In the genomic region with DNA sequence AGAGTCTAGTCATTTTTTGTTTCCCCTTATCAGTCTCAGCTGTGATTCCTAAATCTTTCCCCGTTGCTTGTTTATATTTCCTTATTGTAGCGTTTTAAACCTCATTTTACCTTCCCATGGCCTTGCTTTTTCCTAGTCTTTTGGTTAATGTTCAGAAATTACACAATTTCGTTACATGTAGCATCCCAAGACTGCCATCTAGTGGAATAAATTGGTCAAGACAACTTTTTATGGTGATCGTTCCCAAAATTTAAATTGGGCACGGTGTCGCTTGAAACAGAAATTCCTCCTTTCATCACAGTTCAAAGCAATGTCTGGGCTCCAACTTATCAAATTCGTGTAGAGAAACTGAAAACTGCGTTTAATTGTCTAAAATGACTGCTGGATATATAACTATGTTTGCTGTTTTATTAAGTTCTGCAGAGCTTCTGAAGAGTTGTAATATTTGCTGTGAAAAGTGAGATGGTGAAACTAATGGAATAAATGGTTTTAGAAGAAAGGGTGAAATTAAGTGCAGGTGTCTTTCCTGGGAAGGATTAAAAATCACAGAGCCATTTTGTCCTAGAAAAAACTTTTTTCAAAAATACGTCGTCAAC, we compare ENCODE assay signal across 8 cellular contexts.
A peak's percentile ranks its signal among the peaks of the same experiment; 100 is the strongest.
DNase-seq lines count a peak whose midpoint lies in the region; ATAC-seq, FAIRE-seq and TF ChIP-seq lines count a peak whose summit lies in the region.

No MANE protein-coding gene starts in this region.

- H3K27me3 Mint-ChIP-seq in activated CD8-positive, alpha-beta memory T cell treated with anti-CD3 and anti-CD28 coated beads, Interleukin-2, amount 10 ng/mL, durations not matched to agents 7 days and 5 days = peaks cover 32% of the 10 kb centered on the region

- BruUV-seq in A673 (replicated peaks; lab: Mats Ljungman, UMichigan) = no TSS peak
- BruUV-seq in Panc1 (replicated peaks; lab: Mats Ljungman, UMichigan) = no TSS peak
- no TSS peak for BruUV-seq in endothelial cell of umbilical vein (replicated peaks; lab: Mats Ljungman, UMichigan)

- peaks cover 3% of the 10 kb centered on the region for H3K4me1 Mint-ChIP-seq in activated CD8-positive, alpha-beta memory T cell treated with anti-CD3 and anti-CD28 coated beads, Interleukin-2, amount 10 ng/mL, durations not matched to agents 7 days and 5 days

- H3K36me3 Mint-ChIP-seq in activated CD8-positive, alpha-beta memory T cell treated with anti-CD3 and anti-CD28 coated beads, Interleukin-2, amount 10 ng/mL, durations not matched to agents 7 days and 5 days = no peaks in the 10 kb centered on the region

- no peak for TF ChIP-seq POLR2A in endothelial cell of umbilical vein (IDR thresholded peaks at IDR 0.05; ENCODE audit: low read depth, low read length)

- H3K27ac ChIP-seq in A673 (ENCODE audit: low read depth, low read length, poor library complexity, severe bottlenecking) (no peak overlapping the region), Panc1 (ENCODE audit: low read length) (no peak overlapping the region), endothelial cell of umbilical vein (ENCODE audit: insufficient read depth, low read depth, low read length) (no peak overlapping the region), osteoblast (ENCODE audit: low read depth, low read length) (no peak overlapping the region)

- no peaks in the 10 kb centered on the region for H3K27me3 ChIP-seq in A673 (replicated peaks; ENCODE audit: insufficient read depth, low read depth, low read length, poor library complexity)
- H3K27me3 ChIP-seq in Panc1 (ENCODE audit: control insufficient read depth, insufficient read depth, low read length) = peaks cover 4% of the 10 kb centered on the region; the same call in 1 of the 2 replicates
- H3K27me3 ChIP-seq in endothelial cell of umbilical vein (ENCODE audit: control insufficient read depth in 2 of 2, insufficient read depth in 2 of 2, low read length in 2 of 2) = peaks cover 0 to 2% of the 10 kb centered on the region in 2 experiments
- H3K27me3 ChIP-seq in osteoblast (ENCODE audit: insufficient read depth, low read length) = no peaks in the 10 kb centered on the region

- no peaks in the 10 kb centered on the region for H4K20me1 ChIP-seq in endothelial cell of umbilical vein (replicated peaks; ENCODE audit: control insufficient read depth, extremely low read depth, insufficient read depth, low read length)
- H4K20me1 ChIP-seq in osteoblast (ENCODE audit: insufficient read depth, low read length) = no peaks in the 10 kb centered on the region

- in situ Hi-C loops in Panc1 (cut with HindIII; ENCODE audit: low pct_unique_long_range_greater_than_20kb, low sequenced_read_pairs) = no loop called here

- H3K9me1 ChIP-seq in endothelial cell of umbilical vein (replicated peaks; ENCODE audit: control insufficient read depth, extremely low read depth, insufficient read depth, low read length) = no peaks in the 10 kb centered on the region

- peak; percentile 83 for FAIRE-seq in endothelial cell of umbilical vein (lab: Jason Lieb, UNC)

- dilution Hi-C loops in endothelial cell of umbilical vein (cut with MboI; ENCODE audit: extremely low pct_ligation_motif_present, low sequenced_read_pairs) = no loop called here

- no peak overlapping the region for H3K27ac Mint-ChIP-seq in activated CD8-positive, alpha-beta memory T cell treated with anti-CD3 and anti-CD28 coated beads, Interleukin-2, amount 10 ng/mL, durations not matched to agents 7 days and 5 days

- peak overlapping the region; percentile 35 for H3K4me2 ChIP-seq in endothelial cell of umbilical vein (ENCODE audit: insufficient read depth, low read length)
- H3K4me2 ChIP-seq in osteoblast (ENCODE audit: insufficient read depth, low read length) = peak overlapping the region; percentile 53

- no peaks in the 10 kb centered on the region for H3K4me1 ChIP-seq in A673 (ENCODE audit: insufficient read depth, low read length, poor library complexity, severe bottlenecking)
- H3K4me1 ChIP-seq in Panc1 (ENCODE audit: control insufficient read depth, insufficient read depth, low read length) = peaks cover 6% of the 10 kb centered on the region; the same call in 1 of the 2 replicates
- H3K4me1 ChIP-seq in endothelial cell of umbilical vein (ENCODE audit: control insufficient read depth, extremely low read depth, insufficient read depth, low read length) = no peaks in the 10 kb centered on the region
- no peaks in the 10 kb centered on the region for H3K4me1 ChIP-seq in osteoblast (ENCODE audit: insufficient read depth, low read length)

- TF ChIP-seq CTCF in A673 (conservative IDR thresholded peaks at IDR 0.05; ENCODE audit: low read depth, low read length) (peak; percentile 76), Panc1 (IDR thresholded peaks at IDR 0.05) (peak; percentile 84), endothelial cell of umbilical vein (IDR thresholded peaks at IDR 0.05; ENCODE audit: extremely low read depth in 1 of 2, insufficient read depth in 1 of 2, low read depth in 1 of 2, low read length in 2 of 2) (peak; percentile 45 to 50), osteoblast (IDR thresholded peaks at IDR 0.05; ENCODE audit: extremely low read depth, low read depth, low read length) (peak; percentile 75)

- intact Hi-C loops in A673 (cut with micrococcal nuclease; ENCODE audit: unreplicated experiment) (loop anchor here (5.0 to 10.0 kb wide), 7 partner anchors 132 to 929 kb away; no protein-coding TSS in a partner anchor), Panc1 (cut with micrococcal nuclease; ENCODE audit: unreplicated experiment) (loop anchor here (5.0 to 10.0 kb wide), 5 partner anchors 132 to 929 kb away; a partner anchor contains a TSS), endothelial cell of umbilical vein (cut with micrococcal nuclease) (loop anchor here (5.0 kb wide), 4 partner anchors 132 to 1322 kb away; no protein-coding TSS in a partner anchor)

- POLR2A ChIA-PET in A673 (lab: Charles Lee; ENCODE audit: low non-redundant PET) (no interaction called here), Panc1 (lab: Charles Lee) (no interaction called here), endothelial cell of umbilical vein (lab: Charles Lee) (no interaction called here)

- H3K4me3 Mint-ChIP-seq in activated CD8-positive, alpha-beta memory T cell treated with anti-CD3 and anti-CD28 coated beads, Interleukin-2, amount 10 ng/mL, durations not matched to agents 7 days and 5 days = no peak overlapping the region

- no peaks in the 10 kb centered on the region for H3K79me2 ChIP-seq in endothelial cell of umbilical vein (ENCODE audit: control insufficient read depth, insufficient read depth, low read length)
- H3K79me2 ChIP-seq in osteoblast (ENCODE audit: insufficient read depth, low read length) = no peaks in the 10 kb centered on the region

- DNase-seq in A673 (ENCODE audit: low spot score) (peak; percentile 68), GM03348 (ENCODE audit: low spot score) (peak; percentile 37), Panc1 (ENCODE audit: low read depth, low spot score) (peak; percentile 46), endothelial cell of umbilical vein (ENCODE audit: low read depth, low spot score) (peak; percentile 60), osteoblast (ENCODE audit: insufficient read length, low spot score, missing footprints) (no peak)
- DNase-seq in Jurkat, Clone E6-1 (ENCODE audit: low read depth, low spot score) = peak; percentile 30
- DNase-seq in activated CD8-positive, alpha-beta memory T cell treated with anti-CD3 and anti-CD28 coated beads, Interleukin-2, amount 10 ng/mL, durations not matched to agents 7 days and 5 days = no peak

- peak overlapping the region; percentile 61 for H2AFZ ChIP-seq in endothelial cell of umbilical vein (ENCODE audit: low read depth, low read length)
- H2AFZ ChIP-seq in osteoblast (ENCODE audit: low read length) = no peak overlapping the region

- no peak overlapping the region for H3K4me3 ChIP-seq in A673 (ENCODE audit: low read depth, low read length, poor library complexity, severe bottlenecking)
- no peak overlapping the region for H3K4me3 ChIP-seq in Jurkat, Clone E6-1 (ENCODE audit: low read length)
- peak overlapping the region in 1 of 2 experiments; percentile 11; a peak in 1 of 4 replicates for H3K4me3 ChIP-seq in Panc1 (ENCODE audit: low read depth in 2 of 2, low read length in 2 of 2)
- H3K4me3 ChIP-seq in endothelial cell of umbilical vein (replicated peaks in 1 of 3; ENCODE audit: insufficient read depth in 1 of 3, low read depth in 1 of 3, low read length in 3 of 3) = no peak overlapping the region
- H3K4me3 ChIP-seq in osteoblast (ENCODE audit: insufficient read depth, low read length) = no peak overlapping the region

- H3K9me3 ChIP-seq in A673 (ENCODE audit: low read depth, low read length, poor library complexity, severe bottlenecking) = no peaks in the 10 kb centered on the region
- no peaks in the 10 kb centered on the region for H3K9me3 ChIP-seq in Panc1 (ENCODE audit: control insufficient read depth, insufficient read depth, low read depth, low read length)
- H3K9me3 ChIP-seq in endothelial cell of umbilical vein (replicated peaks; ENCODE audit: control insufficient read depth, insufficient read depth, low read length) = no peaks in the 10 kb centered on the region
- H3K9me3 ChIP-seq in osteoblast (ENCODE audit: low read depth, low read length) = no peaks in the 10 kb centered on the region

- H3K9me3 Mint-ChIP-seq in activated CD8-positive, alpha-beta memory T cell treated with anti-CD3 and anti-CD28 coated beads, Interleukin-2, amount 10 ng/mL, durations not matched to agents 7 days and 5 days (ENCODE audit: low read depth) = no peaks in the 10 kb centered on the region

- CTCF ChIA-PET in A673 (lab: Charles Lee) (no interaction called here), Panc1 (lab: Charles Lee) (interaction anchor here (0.6 kb wide), 1 partner anchor 157 kb away, joined by 6 read pairs; no protein-coding TSS in a partner anchor), endothelial cell of umbilical vein (lab: Charles Lee) (interaction anchor here (0.6 to 2.1 kb wide), 18 partner anchors 9 to 1094 kb away, joined by 3 to 13 read pairs (median 4); no protein-coding TSS in a partner anchor)
- CTCF ChIA-PET in activated CD8-positive, alpha-beta memory T cell treated with anti-CD3 and anti-CD28 coated beads, Interleukin-2, amount 10 ng/mL, durations not matched to agents 7 days and 5 days (lab: Charles Lee) = interaction anchor here (1.2 to 2.4 kb wide), 3 partner anchors 19 to 132 kb away, joined by 3 to 6 read pairs (median 4); no protein-coding TSS in a partner anchor

- ATAC-seq in Panc1 (0 out of 2 replicates have a peak, but pooled peaks have one; percentile 31), GM18520 (IDR thresholded peaks at IDR 0.05; ENCODE audit: unreplicated experiment) (no peak)
- no peak for ATAC-seq in activated CD8-positive, alpha-beta memory T cell treated with anti-CD3 and anti-CD28 coated beads, Interleukin-2, amount 10 ng/mL, durations not matched to agents 7 days and 5 days

- no peaks in the 10 kb centered on the region for H3K36me3 ChIP-seq in A673 (ENCODE audit: insufficient read depth, low read length, poor library complexity, severe bottlenecking)
- no peaks in the 10 kb centered on the region for H3K36me3 ChIP-seq in Panc1 (ENCODE audit: control insufficient read depth, insufficient read depth, low read length)
- no peaks in the 10 kb centered on the region for H3K36me3 ChIP-seq in endothelial cell of umbilical vein (ENCODE audit: control insufficient read depth in 2 of 2, extremely low read depth in 1 of 2, insufficient read depth in 2 of 2, low read length in 2 of 2)
- no peaks in the 10 kb centered on the region for H3K36me3 ChIP-seq in osteoblast (ENCODE audit: insufficient read depth, low read length)

- no peak overlapping the region for H3K9ac ChIP-seq in endothelial cell of umbilical vein (replicated peaks; ENCODE audit: extremely low read depth, insufficient read depth, low read length)

Comparison
In these comparisons a context has a peak if more than half of its experiments do, and no peak if none do; other contexts are left out.
1. DNase-seq: peak in A673 (single experiment), GM03348 (single experiment), Jurkat, Clone E6-1 (single experiment), Panc1 (single experiment) and endothelial cell of umbilical vein (single experiment); none in osteoblast (single experiment) and activated CD8-positive, alpha-beta memory T cell treated with anti-CD3 and anti-CD28 coated beads, Interleukin-2, amount 10 ng/mL, durations not matched to agents 7 days and 5 days (single experiment).
2. Peak in every context shown above with its lines, with median percentiles within 50 percentile points of each other: CTCF ChIP-seq.